8 cellular contexts compared by ENCODE assay signal in genomic region chr20:25902321-25902720, GRCh38.
DNase-seq lines count a peak whose midpoint lies in the region; ATAC-seq, FAIRE-seq and TF ChIP-seq lines count a peak whose summit lies in the region.
"Not testable (repeated sequence)": the region's sequence is repeated elsewhere in the genome, so short reads cannot be mapped to it uniquely, and the experiment has no call there.

No MANE protein-coding gene starts in this region.

- not testable (repeated sequence) for H3K18ac ChIP-seq in IMR-90 (ENCODE audit: low read depth, low read length)

- not testable (repeated sequence) for H4K5ac ChIP-seq in IMR-90 (ENCODE audit: low read depth, low read length)

- not testable (repeated sequence) for H2BK20ac ChIP-seq in IMR-90 (ENCODE audit: low read depth, low read length)

- not testable (repeated sequence) for H2BK5ac ChIP-seq in IMR-90 (ENCODE audit: low read depth, low read length, poor library complexity, severe bottlenecking)

- H3K4me2 ChIP-seq in A549 = 0 out of 3 replicates have a peak overlapping the region, but pooled peaks have one; percentile 15
- H3K4me2 ChIP-seq in IMR-90 (ENCODE audit: low read depth, low read length) = not testable (repeated sequence)

- CTCF ChIA-PET in A549 (lab: Yijun Ruan, JAX); IMR-90 (lab: Yijun Ruan, JAX): not testable (repeated sequence)

- not testable (repeated sequence) for H3K79me1 ChIP-seq in IMR-90 (ENCODE audit: low read depth in 1 of 2, low read length in 2 of 2)

- TF ChIP-seq RAD21 in A549 (conservative IDR thresholded peaks at IDR 0.05 in 1 of 2, IDR thresholded peaks at IDR 0.05 in 1 of 2); IMR-90 (IDR thresholded peaks at IDR 0.05; ENCODE audit: low read length): not testable (repeated sequence)

- H3K9ac ChIP-seq in IMR-90 (ENCODE audit: low read depth, low read length) = not testable (repeated sequence)

- H3K9me1 ChIP-seq in IMR-90 (ENCODE audit: insufficient read depth, low read length) = not testable (repeated sequence)

- not testable (repeated sequence) for TF ChIP-seq CTCF in A549 (IDR thresholded peaks at IDR 0.05); IMR-90 (conservative IDR thresholded peaks at IDR 0.05; ENCODE audit: low read depth, low read length); astrocyte of the spinal cord (IDR thresholded peaks at IDR 0.05; ENCODE audit: low read depth, low read length); epithelial cell of esophagus (IDR thresholded peaks at IDR 0.05; ENCODE audit: insufficient read depth, low read depth, low read length, missing control alignments)

- not testable (repeated sequence) for BruUV-seq in IMR-90 (replicated peaks; lab: Mats Ljungman, UMichigan)

- H4K20me1 ChIP-seq in IMR-90 (ENCODE audit: insufficient read depth, low read length) = not testable (repeated sequence)

- H2BK15ac ChIP-seq in IMR-90 (ENCODE audit: low read depth, low read length) = not testable (repeated sequence)

- not testable (repeated sequence) for H2AK5ac ChIP-seq in IMR-90 (ENCODE audit: low read depth, low read length)

- not testable (repeated sequence) for ATAC-seq in A549; IMR-90 (ENCODE audit: low read depth)

- not testable (repeated sequence) for H4K8ac ChIP-seq in IMR-90 (ENCODE audit: low read depth in 2 of 2, low read length in 2 of 2)

- not testable (repeated sequence) for H3K36me3 ChIP-seq in IMR-90 (ENCODE audit: control insufficient read depth, insufficient read depth, low read length)

- FAIRE-seq in A549 (lab: Jason Lieb, UNC) = not testable (repeated sequence)
- peak; percentile 66 for FAIRE-seq in frontal cortex (lab: Jason Lieb, UNC)

- in situ Hi-C loops in IMR-90 (cut with MboI; ENCODE audit: low sequenced_read_pairs); SK-MEL-5 (cut with HindIII; ENCODE audit: low pct_unique_long_range_greater_than_20kb, low sequenced_read_pairs); astrocyte of the spinal cord (cut with HindIII; ENCODE audit: low sequenced_read_pairs): not testable (repeated sequence)

- not testable (repeated sequence) for TF ChIP-seq EP300 in A549 (IDR thresholded peaks at IDR 0.05)

- POLR2A ChIA-PET in A549 (lab: Yijun Ruan, JAX); IMR-90 (lab: Charles Lee; ENCODE audit: unreplicated experiment): not testable (repeated sequence)

- H3K27ac ChIP-seq in A549; IMR-90 (ENCODE audit: insufficient read depth, low read length): not testable (repeated sequence)

- not testable (repeated sequence) for H2AK9ac ChIP-seq in IMR-90 (replicated peaks; ENCODE audit: low read depth, low read length, poor library complexity)

- peak in 1 of 2 experiments; percentile 5 for DNase-seq in A549 (ENCODE audit: low read depth in 1 of 2, low spot score in 1 of 2)
- DNase-seq in GM03348 (ENCODE audit: low spot score) = peak; percentile 2
- DNase-seq in IMR-90 = peak; percentile 1
- DNase-seq in SK-MEL-5 (ENCODE audit: low read depth, low spot score) = peak; percentile 23
- DNase-seq in astrocyte of the spinal cord (ENCODE audit: low read depth, low spot score) = peak; percentile 6
- peak; percentile 41 for DNase-seq in epithelial cell of esophagus (ENCODE audit: low read depth)
- DNase-seq in frontal cortex (ENCODE audit: low spot score in 2 of 2) = not testable (repeated sequence)
- peak; percentile 33 for DNase-seq in renal cortical epithelial cell (ENCODE audit: low read depth)

- H3K4me3 ChIP-seq in A549; IMR-90 (ENCODE audit: insufficient read depth, low read depth, low read length); astrocyte of the spinal cord (ENCODE audit: low read depth, low read length); epithelial cell of esophagus (ENCODE audit: low read length): not testable (repeated sequence)

- H3K4ac ChIP-seq in IMR-90 (ENCODE audit: low read depth, low read length) = not testable (repeated sequence)

- H3K9me3 ChIP-seq in A549; IMR-90 (ENCODE audit: control insufficient read depth, insufficient read depth, low read length): not testable (repeated sequence)

- intact Hi-C loops in IMR-90 (cut with micrococcal nuclease) = not testable (repeated sequence)

- not testable (repeated sequence) for H3K4me1 ChIP-seq in A549; IMR-90 (ENCODE audit: control insufficient read depth, insufficient read depth, low read length)

- TF ChIP-seq POLR2A in A549 (IDR thresholded peaks at IDR 0.05; ENCODE audit: low read length); IMR-90 (IDR thresholded peaks at IDR 0.05; ENCODE audit: low read depth, low read length): not testable (repeated sequence)

- not testable (repeated sequence) for H3K56ac ChIP-seq in IMR-90 (ENCODE audit: extremely low read depth, insufficient read depth, low read length)

- H3K27me3 ChIP-seq in IMR-90 (ENCODE audit: control insufficient read depth, insufficient read depth, low read length) = not testable (repeated sequence)

- not testable (repeated sequence) for H3K23ac ChIP-seq in IMR-90 (ENCODE audit: low read depth, low read length)

- dilution Hi-C loops in IMR-90 (cut with HindIII; ENCODE audit: low sequenced_read_pairs, unreplicated experiment) = not testable (repeated sequence)

- H4K91ac ChIP-seq in IMR-90 (ENCODE audit: insufficient read depth, low read depth, low read length) = not testable (repeated sequence)

- not testable (repeated sequence) for H2AFZ ChIP-seq in IMR-90 (replicated peaks; ENCODE audit: low read length, poor library complexity)

- H3K14ac ChIP-seq in IMR-90 (replicated peaks; ENCODE audit: low read depth, low read length) = not testable (repeated sequence)

- H2BK120ac ChIP-seq in IMR-90 (ENCODE audit: low read depth, low read length) = not testable (repeated sequence)

TF ChIP-seq in A549, 52 proteins besides CTCF, POLR2A, EP300 and RAD21:
- TF ChIP-seq FOSL2 (IDR thresholded peaks at IDR 0.05) = not testable (repeated sequence)
- TF ChIP-seq FOSL2 (CRISPR knock-in tag; IDR thresholded peaks at IDR 0.05) = peak; percentile 79
